19 cellular contexts compared by ENCODE assay signal in genomic region chr18:36157441-36157840, GRCh38. TPM values are rescaled to one million over a fixed set of nuclear protein-coding genes. Genes with fewer than 3 reads are reported as not detected.
DNase-seq lines count a peak whose midpoint lies in the region; ATAC-seq, FAIRE-seq and TF ChIP-seq lines count a peak whose summit lies in the region.
"Had no signal": no experiment of that assay in that cellular context is flagged by ENCODE, and none has a peak within 500 bp of the region (broad histone marks: within the 10 kb centered on the region; RNA-seq: fewer than 3 reads in every experiment).

No MANE protein-coding gene starts in this region.

- H3K79me2 ChIP-seq in SK-N-SH (ENCODE audit: insufficient read depth), result peaks cover 18% of the 10 kb centered on the region

- H3K4me1 ChIP-seq in SK-N-SH (ENCODE audit: control insufficient read depth in 1 of 2, insufficient read depth in 2 of 2, low read depth in 1 of 2, low read length in 1 of 2) (peaks cover 3 to 18% of the 10 kb centered on the region in 2 experiments; a peak in 3 of 4 replicates), esophagus muscularis mucosa (peaks cover 0 to 16% (median 9%) of the 10 kb centered on the region in 4 donors), tibial nerve (peaks cover 0 to 11% (median 0%) of the 10 kb centered on the region in 4 donors), suprapubic skin (no peaks in the 10 kb centered on the region)
- H3K4me1 ChIP-seq: transverse colon had no signal

- peaks cover 36% of the 10 kb centered on the region for H3F3A ChIP-seq in SK-N-SH (replicated peaks; ENCODE audit: insufficient read depth)

- intact Hi-C loops in esophagus muscularis mucosa (cut with DNase I), result no loop called here

- no peak for TF ChIP-seq RAD21 in SK-N-SH (IDR thresholded peaks at IDR 0.05; ENCODE audit: low read length)

- CTCF ChIA-PET in SK-N-SH (lab: Yijun Ruan, JAX), result interaction anchor here (1.2 kb wide), 1 partner anchor 124 kb away, joined by 5 read pairs; no protein-coding TSS in a partner anchor

- POLR2A ChIA-PET in SK-N-SH (lab: Yijun Ruan, JAX), result no interaction called here
- POLR2A ChIA-PET in naive thymus-derived CD8-positive, alpha-beta T cell (lab: Charles Lee), result interaction anchor here (0.9 kb wide), 1 partner anchor 27 kb away, joined by 3 read pairs; no protein-coding TSS in a partner anchor

- no peaks in the 10 kb centered on the region for H3K27me3 Mint-ChIP-seq in naive thymus-derived CD8-positive, alpha-beta T cell

- FAIRE-seq in H54 (lab: Jason Lieb, UNC), result no peak

- no peak for TF ChIP-seq POLR2A in esophagus muscularis mucosa (IDR thresholded peaks at IDR 0.05; ENCODE audit: low read depth)
- TF ChIP-seq POLR2A in tibial nerve (IDR thresholded peaks at IDR 0.05), result no peak
- TF ChIP-seq POLR2A in suprapubic skin (IDR thresholded peaks at IDR 0.05), result no peak
- TF ChIP-seq POLR2A in H54 (IDR thresholded peaks at IDR 0.05; ENCODE audit: low read depth, low read length), result no peak

- H3K4me2 ChIP-seq in SK-N-SH, result peak overlapping the region; percentile 36; the same call in 1 of the 2 replicates

- H3K4me3 Mint-ChIP-seq in naive thymus-derived CD8-positive, alpha-beta T cell, result peak overlapping the region in 1 of 10 donors; percentile 9

- no peaks in the 10 kb centered on the region for H3K9me3 Mint-ChIP-seq in naive thymus-derived CD8-positive, alpha-beta T cell

- H3K36me3 Mint-ChIP-seq in naive thymus-derived CD8-positive, alpha-beta T cell, result peaks cover 4 to 95% (median 42%) of the 10 kb centered on the region in 3 donors

- H3K27ac ChIP-seq in SK-N-SH (ENCODE audit: low read depth in 2 of 2, low read length in 1 of 2) (peak overlapping the region; percentile 43 to 82), esophagus muscularis mucosa (replicated peaks in 1 of 4) (peak overlapping the region; percentile 14 to 74 (median 40)), tibial nerve (no peak overlapping the region), suprapubic skin (no peak overlapping the region)
- H3K27ac ChIP-seq: esophagus squamous epithelium had no signal

- DNase-seq in EL, result peak; percentile 45
- no peak for DNase-seq in SK-N-SH
- no peak for DNase-seq in esophagus muscularis mucosa (ENCODE audit: extremely low spot score)
- no peak for DNase-seq in naive thymus-derived CD8-positive, alpha-beta T cell
- no peak for DNase-seq in tibial nerve (ENCODE audit: low spot score in 2 of 2)
- no peak for DNase-seq in suprapubic skin (ENCODE audit: low spot score in 2 of 2)
- no peak for DNase-seq in H54 (ENCODE audit: insufficient read length, low spot score)
- DNase-seq: activated CD4-positive, alpha-beta T cell treated with anti-CD3 and anti-CD28 coated beads, Interleukin-2, amount 50 U/mL, for 1 hour; aorta; C1 segment of cervical spinal cord; DMS153; esophagus squamous epithelium; hippocampal formation; NCI-H2081 treated with DMSO at 0.1 percent for 48 hours; NCI-H69; PC-3; stimulated activated CD4-positive, alpha-beta T cell treated with anti-CD3 and anti-CD28 coated beads, Interleukin-4, amount 100 ng/mL, for 4 hours; transverse colon had no signal

- H3K9ac ChIP-seq in SK-N-SH, result peak overlapping the region; percentile 11; the same call in 1 of the 2 replicates

- no peaks in the 10 kb centered on the region for H3K9me2 ChIP-seq in SK-N-SH

- H3K9me3 ChIP-seq in SK-N-SH (no peaks in the 10 kb centered on the region), esophagus muscularis mucosa (no peaks in the 10 kb centered on the region), tibial nerve (no peaks in the 10 kb centered on the region), suprapubic skin (no peaks in the 10 kb centered on the region)
- H3K9me3 ChIP-seq: esophagus squamous epithelium, SJSA1, transverse colon had no signal

- H3K4me3 ChIP-seq in SK-N-SH (ENCODE audit: low read depth in 2 of 2, low read length in 1 of 2), result no peak overlapping the region
- H3K4me3 ChIP-seq in esophagus muscularis mucosa, result no peak overlapping the region
- H3K4me3 ChIP-seq in tibial nerve, result no peak overlapping the region
- H3K4me3 ChIP-seq in suprapubic skin, result no peak overlapping the region
- H3K4me3 ChIP-seq: esophagus squamous epithelium, SJSA1, transverse colon had no signal

- H3K4me1 Mint-ChIP-seq in naive thymus-derived CD8-positive, alpha-beta T cell, result peaks cover 17 to 34% (median 28%) of the 10 kb centered on the region in 4 donors

- H4K20me1 ChIP-seq in SK-N-SH (ENCODE audit: insufficient read depth), result no peaks in the 10 kb centered on the region

- no peak overlapping the region; the same call in 1 of the 2 replicates for H2AFZ ChIP-seq in SK-N-SH (ENCODE audit: low read depth)

- ATAC-seq in naive thymus-derived CD8-positive, alpha-beta T cell, result no peak
- ATAC-seq: PC-3 had no signal

- no peaks in the 10 kb centered on the region for H3K27me3 ChIP-seq in SK-N-SH (ENCODE audit: insufficient read depth)
- H3K27me3 ChIP-seq in esophagus muscularis mucosa, result no peaks in the 10 kb centered on the region
- no peaks in the 10 kb centered on the region for H3K27me3 ChIP-seq in tibial nerve
- no peaks in the 10 kb centered on the region for H3K27me3 ChIP-seq in suprapubic skin
- H3K27me3 ChIP-seq: esophagus squamous epithelium, SJSA1, transverse colon had no signal

- peak overlapping the region in 8 of 10 donors; percentile 3 to 76 (median 50) for H3K27ac Mint-ChIP-seq in naive thymus-derived CD8-positive, alpha-beta T cell

- TF ChIP-seq EP300 in SK-N-SH (IDR thresholded peaks at IDR 0.05; ENCODE audit: borderline replicate concordance in 1 of 2, low read depth in 1 of 2, low read length in 1 of 2) (no peak), esophagus muscularis mucosa (IDR thresholded peaks at IDR 0.05) (no peak), tibial nerve (IDR thresholded peaks at IDR 0.05) (no peak), suprapubic skin (IDR thresholded peaks at IDR 0.05) (no peak)

- H3K36me3 ChIP-seq in SK-N-SH (replicated peaks in 1 of 2; ENCODE audit: control insufficient read depth in 1 of 2, insufficient read depth in 2 of 2, low read length in 1 of 2) (peaks cover 73 to 85% of the 10 kb centered on the region in 2 experiments), esophagus muscularis mucosa (peaks cover 33 to 97% (median 81%) of the 10 kb centered on the region in 4 donors), tibial nerve (peaks cover 0 to 96% (median 8%) of the 10 kb centered on the region in 3 donors), suprapubic skin (peaks cover 97% of the 10 kb centered on the region)

- no peak for TF ChIP-seq CTCF in SK-N-SH (IDR thresholded peaks at IDR 0.05)
- no peak for TF ChIP-seq CTCF in esophagus muscularis mucosa (IDR thresholded peaks at IDR 0.05)
- no peak for TF ChIP-seq CTCF in tibial nerve (IDR thresholded peaks at IDR 0.05)
- no peak for TF ChIP-seq CTCF in suprapubic skin (IDR thresholded peaks at IDR 0.05)

TF ChIP-seq in SK-N-SH, 30 proteins besides CTCF, POLR2A, EP300 and RAD21 (continues in another document):
- TF ChIP-seq EZH2phosphoT487 (IDR thresholded peaks at IDR 0.05; ENCODE audit: borderline replicate concordance, low read depth) (no peak), POLR2AphosphoS5 (IDR thresholded peaks at IDR 0.05; ENCODE audit: low read depth, low read length) (no peak), TEAD4 (IDR thresholded peaks at IDR 0.05; ENCODE audit: borderline replicate concordance, insufficient read depth) (no peak), ZBTB33 (IDR thresholded peaks at IDR 0.05; ENCODE audit: borderline replicate concordance, low read depth) (no peak)

RNA-seq across cellular contexts. Expression of gene ELP2, which starts 27.7 kb away (rescaled TPM):
- polyA plus RNA-seq in SK-N-SH (2012; rRNA removed), result 38.3 and 48.5 TPM in 2 replicates
- 44.1 and 46.4 TPM in 2 replicates for polyA plus RNA-seq in SK-N-SH (2012; cell fraction: cytosol; rRNA removed)
- 106 TPM in 2 replicates for polyA plus RNA-seq in SK-N-SH (2012; cell fraction: nucleus; rRNA removed)
- total RNA-seq in esophagus muscularis mucosa, result 10 to 100 TPM; 43.4 to 63.1 (median 48.2) TPM
- 100 to 1,000 TPM; 165 to 172 TPM for total RNA-seq in naive thymus-derived CD8-positive, alpha-beta T cell
- 10 to 100 TPM; 65.4 to 84.0 (median 68.2) TPM for polyA plus RNA-seq in naive thymus-derived CD8-positive, alpha-beta T cell
- total RNA-seq in tibial nerve, result 10 to 100 TPM; 46.1 to 82.4 (median 67.4) TPM
- 100 to 1,000 TPM in 1 of 4 donors, 10 to 100 TPM in 3; 58.6 to 197 (median 73.2) TPM for total RNA-seq in suprapubic skin

RNA-seq across cellular contexts. Expression of gene SLC39A6, which starts 28.3 kb away (rescaled TPM):
- polyA plus RNA-seq in SK-N-SH (2012; rRNA removed), result 67.4 and 112 TPM in 2 replicates
- 78.0 and 94.7 TPM in 2 replicates for polyA plus RNA-seq in SK-N-SH (2012; cell fraction: cytosol; rRNA removed)
- polyA plus RNA-seq in SK-N-SH (2012; cell fraction: nucleus; rRNA removed), result 19.6 and 56.6 TPM in 2 replicates
- 10 to 100 TPM; 26.6 to 39.1 (median 33.5) TPM for total RNA-seq in esophagus muscularis mucosa
- total RNA-seq in naive thymus-derived CD8-positive, alpha-beta T cell, result 10 to 100 TPM; 22.4 to 22.9 TPM
- polyA plus RNA-seq in naive thymus-derived CD8-positive, alpha-beta T cell, result 10 to 100 TPM; 22.2 to 25.3 (median 23.0) TPM
- 10 to 100 TPM; 43.3 to 53.3 (median 44.0) TPM for total RNA-seq in tibial nerve
- 100 to 1,000 TPM in 2 of 4 donors, 10 to 100 TPM in 2; 44.3 to 107 (median 97.8) TPM for total RNA-seq in suprapubic skin

RNA-seq across cellular contexts. Expression of gene MOCOS, which starts 29.9 kb away (rescaled TPM):
- 1.2 TPM in 2 replicates for polyA plus RNA-seq in SK-N-SH (2012; rRNA removed)
- 0.85 and 0.87 TPM in 2 replicates for polyA plus RNA-seq in SK-N-SH (2012; cell fraction: cytosol; rRNA removed)
- 1.3 and 1.8 TPM in 2 replicates for polyA plus RNA-seq in SK-N-SH (2012; cell fraction: nucleus; rRNA removed)
- 1 to 10 TPM in 3 of 4 donors, under 1 TPM in 1; 0.98 to 1.7 (median 1.4) TPM for total RNA-seq in esophagus muscularis mucosa
- under 1 TPM; 0.08 to 0.16 TPM for total RNA-seq in naive thymus-derived CD8-positive, alpha-beta T cell
- not detected for polyA plus RNA-seq in naive thymus-derived CD8-positive, alpha-beta T cell
- total RNA-seq in tibial nerve, result 10 to 100 TPM in 1 of 4 donors, 1 to 10 TPM in 3; 6.9 to 10.2 (median 8.9) TPM
- 1 to 10 TPM; 4.6 to 9.2 (median 6.4) TPM for total RNA-seq in suprapubic skin

Comparison
In these comparisons a context has a peak if more than half of its experiments do, and no peak if none do; other contexts are left out.
1. H3K27ac ChIP-seq: peak in SK-N-SH (2 of 2) and esophagus muscularis mucosa (4 of 4); none in tibial nerve (0 of 4) and suprapubic skin (single experiment).